Comparison of ENCODE assay signal across 10 cellular contexts in genomic region chr2:120949027-120949956, GRCh38.
DNase-seq lines count a peak whose midpoint lies in the region; ATAC-seq and TF ChIP-seq lines count a peak whose summit lies in the region.
"Had no signal": no experiment of that assay in that cellular context is flagged by ENCODE, and none has a peak within 500 bp of the region (broad histone marks: within the 10 kb centered on the region; RNA-seq: fewer than 3 reads in every experiment).

No MANE protein-coding gene starts in this region.

- H2AFZ ChIP-seq in PC-3 (ENCODE audit: low read length): no peak overlapping the region

- H3K27ac ChIP-seq in A673 (ENCODE audit: low read depth, low read length, poor library complexity, severe bottlenecking) (no peak overlapping the region), PC-3 (ENCODE audit: low read length) (no peak overlapping the region)

- TF ChIP-seq CTCF in A673 (conservative IDR thresholded peaks at IDR 0.05; ENCODE audit: low read depth, low read length): peak; percentile 52
- TF ChIP-seq CTCF in PC-3 (conservative IDR thresholded peaks at IDR 0.05; ENCODE audit: low read depth, low read length): peak; percentile 69
- peak; percentile 45 for TF ChIP-seq CTCF in fibroblast of villous mesenchyme (IDR thresholded peaks at IDR 0.05; ENCODE audit: insufficient read depth, low read depth, low read length)

- no peaks in the 10 kb centered on the region for H3K9me2 ChIP-seq in PC-3 (replicated peaks; ENCODE audit: low read length)

- peak overlapping the region; percentile 66 for H3K4me2 ChIP-seq in PC-3 (ENCODE audit: low read length)

- POLR2A ChIA-PET in A673 (lab: Charles Lee; ENCODE audit: low non-redundant PET): no interaction called here
- POLR2A ChIA-PET in PC-3 (lab: Charles Lee; ENCODE audit: unreplicated experiment): no interaction called here

- no peaks in the 10 kb centered on the region for H3K27me3 ChIP-seq in A673 (replicated peaks; ENCODE audit: insufficient read depth, low read depth, low read length, poor library complexity)
- H3K27me3 ChIP-seq in PC-3 (ENCODE audit: low read length): no peaks in the 10 kb centered on the region

- no peak for DNase-seq in A673 (ENCODE audit: low spot score)
- DNase-seq in PC-3: peak; percentile 29
- DNase-seq in fibroblast of villous mesenchyme (ENCODE audit: low read depth): peak; percentile 13
- DNase-seq in GM19240 (ENCODE audit: insufficient read length, low spot score): no peak
- DNase-seq in GM19238 (ENCODE audit: insufficient read length, low spot score): no peak
- DNase-seq: occipital lobe; stimulated activated naive CD4-positive, alpha-beta T cell had no signal

- no peaks in the 10 kb centered on the region for H3K79me2 ChIP-seq in PC-3 (ENCODE audit: low read length)

- H3K9ac ChIP-seq in PC-3 (ENCODE audit: low read length): no peak overlapping the region

- H4K20me1 ChIP-seq in PC-3 (ENCODE audit: low read length): no peaks in the 10 kb centered on the region

- ATAC-seq in GM18861 (IDR thresholded peaks at IDR 0.05; ENCODE audit: unreplicated experiment) (peak; percentile 47), PC-3 (peak; percentile 45), HG03354 (IDR thresholded peaks at IDR 0.05; ENCODE audit: poor library complexity, severe bottlenecking, unreplicated experiment) (no peak), HG02973 (IDR thresholded peaks at IDR 0.05; ENCODE audit: unreplicated experiment) (no peak)

- H3K9me3 ChIP-seq in A673 (ENCODE audit: low read depth, low read length, poor library complexity, severe bottlenecking) (no peaks in the 10 kb centered on the region), PC-3 (ENCODE audit: low read length) (no peaks in the 10 kb centered on the region)

- CTCF ChIA-PET in A673 (lab: Charles Lee): interaction anchor here (0.5 kb wide), 1 partner anchor 407 kb away, joined by 3 read pairs; no protein-coding TSS in a partner anchor
- CTCF ChIA-PET in PC-3 (lab: Charles Lee): interaction anchor here (1.1 kb wide), 1 partner anchor 13 kb away, joined by 3 read pairs; no protein-coding TSS in a partner anchor

- H3K36me3 ChIP-seq in A673 (ENCODE audit: insufficient read depth, low read length, poor library complexity, severe bottlenecking) (no peaks in the 10 kb centered on the region), PC-3 (ENCODE audit: low read depth, low read length) (no peaks in the 10 kb centered on the region)

- intact Hi-C loops in A673 (cut with micrococcal nuclease; ENCODE audit: unreplicated experiment): no loop called here
- intact Hi-C loops in PC-3 (cut with micrococcal nuclease): no loop called here

- no peaks in the 10 kb centered on the region for H3K4me1 ChIP-seq in A673 (ENCODE audit: insufficient read depth, low read length, poor library complexity, severe bottlenecking)
- H3K4me1 ChIP-seq in PC-3 (ENCODE audit: insufficient read depth, low read length): peaks cover 17% of the 10 kb centered on the region

- H3F3A ChIP-seq in PC-3 (ENCODE audit: low read length, unreplicated experiment): no peaks in the 10 kb centered on the region

- no peak overlapping the region for H3K4me3 ChIP-seq in A673 (ENCODE audit: low read depth, low read length, poor library complexity, severe bottlenecking)
- no peak overlapping the region for H3K4me3 ChIP-seq in PC-3 (ENCODE audit: low read length)
- no peak overlapping the region for H3K4me3 ChIP-seq in fibroblast of villous mesenchyme (ENCODE audit: low read depth, low read length)

- BruUV-seq in A673 (replicated peaks; lab: Mats Ljungman, UMichigan) (no TSS peak), PC-3 (replicated peaks; lab: Mats Ljungman, UMichigan) (no TSS peak)

Comparison
In these comparisons a context has a peak if more than half of its experiments do, and no peak if none do; other contexts are left out.
1. DNase-seq: peak in PC-3 (single experiment) and fibroblast of villous mesenchyme (single experiment); none in A673 (single experiment), GM19240 (single experiment) and GM19238 (single experiment).
2. ATAC-seq: peak in GM18861 (single experiment) and PC-3 (single experiment); none in HG03354 (single experiment) and HG02973 (single experiment).
3. Peak in every context shown above with its lines, with median percentiles within 50 percentile points of each other: CTCF ChIP-seq.